In genomic region chr12:6468283-6468575, GRCh38 we compare ENCODE assay signal across 1 cellular context.
A peak's percentile ranks its signal among the peaks of the same experiment; 100 is the strongest.
TF ChIP-seq lines count a peak whose summit lies in the region.

No MANE protein-coding gene starts in this region.

TF ChIP-seq in IMR-90, 13 proteins besides CTCF, POLR2A, EP300 and RAD21:
- TF ChIP-seq BHLHE40 (IDR thresholded peaks at IDR 0.05; ENCODE audit: low read depth, low read length) = no peak
- TF ChIP-seq MAZ (IDR thresholded peaks at IDR 0.05; ENCODE audit: borderline replicate concordance, low read depth, low read length) = no peak
- TF ChIP-seq FOS (IDR thresholded peaks at IDR 0.05; ENCODE audit: low read depth, low read length) = 0 out of 2 replicates have a peak, but pooled peaks have one; percentile 19
- TF ChIP-seq NFE2L2 (IDR thresholded peaks at IDR 0.05; ENCODE audit: low read depth, low read length) = no peak
- peak; percentile 29; the same call in 1 of the 2 replicates for TF ChIP-seq CEBPB (IDR thresholded peaks at IDR 0.05; ENCODE audit: low read depth, low read length)
- no peak for TF ChIP-seq RFX5 (IDR thresholded peaks at IDR 0.05; ENCODE audit: low read depth, low read length)
- TF ChIP-seq, protein P1, sequence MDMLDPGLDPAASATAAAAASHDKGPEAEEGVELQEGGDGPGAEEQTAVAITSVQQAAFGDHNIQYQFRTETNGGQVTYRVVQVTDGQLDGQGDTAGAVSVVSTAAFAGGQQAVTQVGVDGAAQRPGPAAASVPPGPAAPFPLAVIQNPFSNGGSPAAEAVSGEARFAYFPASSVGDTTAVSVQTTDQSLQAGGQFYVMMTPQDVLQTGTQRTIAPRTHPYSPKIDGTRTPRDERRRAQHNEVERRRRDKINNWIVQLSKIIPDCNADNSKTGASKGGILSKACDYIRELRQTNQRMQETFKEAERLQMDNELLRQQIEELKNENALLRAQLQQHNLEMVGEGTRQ (IDR thresholded peaks at IDR 0.05; ENCODE audit: low read depth, low read length) = no peak
- TF ChIP-seq MAFK (IDR thresholded peaks at IDR 0.05; ENCODE audit: low read depth, low read length) = no peak
TF ChIP-seq in IMR-90: peak in this region for 2.
